In genomic region chr6:63526931-63527330, GRCh38 we compare ENCODE assay signal across 15 cellular contexts. TPM values are rescaled to one million over a fixed set of nuclear protein-coding genes. Genes with fewer than 3 reads are reported as not detected.
DNase-seq lines count a peak whose midpoint lies in the region; ATAC-seq, FAIRE-seq and TF ChIP-seq lines count a peak whose summit lies in the region.
"Had no signal": no experiment of that assay in that cellular context is flagged by ENCODE, and none has a peak within 500 bp of the region (broad histone marks: within the 10 kb centered on the region; RNA-seq: fewer than 3 reads in every experiment).

No MANE protein-coding gene starts in this region.

- TF ChIP-seq POLR2A in gastrocnemius medialis (IDR thresholded peaks at IDR 0.05) (no peak), lower leg skin (IDR thresholded peaks at IDR 0.05) (no peak)

- H3K9ac ChIP-seq in GM23248: peak overlapping the region; percentile 47
- no peak overlapping the region for H3K9ac ChIP-seq in astrocyte (ENCODE audit: low read length)

- peak overlapping the region; percentile 98 for H3K27ac Mint-ChIP-seq in astrocyte (ENCODE audit: unreplicated experiment)

- H3K27ac ChIP-seq in GM23248 (peak overlapping the region; percentile 64), astrocyte (ENCODE audit: low read depth, low read length) (peak overlapping the region; percentile 2), hepatocyte (peak overlapping the region; percentile 78), gastrocnemius medialis (peak overlapping the region; percentile 69 to 85 (median 82))
- H3K27ac ChIP-seq: C4-2B, RWPE1, SJSA1 had no signal

- H3K4me2 ChIP-seq in GM23248 (ENCODE audit: unreplicated experiment) (peak overlapping the region; percentile 19), astrocyte (ENCODE audit: low read length) (no peak overlapping the region), hepatocyte (no peak overlapping the region)

- H3K4me1 ChIP-seq in GM23248 (ENCODE audit: insufficient read depth) (peaks cover 22% of the 10 kb centered on the region), astrocyte (ENCODE audit: insufficient read depth, low read length) (peaks cover 9% of the 10 kb centered on the region), hepatocyte (ENCODE audit: insufficient read depth) (peaks cover 19% of the 10 kb centered on the region), gastrocnemius medialis (peaks cover 10 to 19% of the 10 kb centered on the region in 2 donors)
- H3K4me1 ChIP-seq: SJSA1 had no signal

- no peak for TF ChIP-seq CTCF in astrocyte (IDR thresholded peaks at IDR 0.05; ENCODE audit: insufficient read depth, low read depth, low read length)
- TF ChIP-seq CTCF in hepatocyte (IDR thresholded peaks at IDR 0.05; ENCODE audit: poor library complexity): no peak
- no peak for TF ChIP-seq CTCF in gastrocnemius medialis (IDR thresholded peaks at IDR 0.05 in 4 of 5, conservative IDR thresholded peaks at IDR 0.05 in 1 of 5)
- no peak for TF ChIP-seq CTCF in lower leg skin (IDR thresholded peaks at IDR 0.05)

- H3K9me3 ChIP-seq in GM23248 (ENCODE audit: low read depth): no peaks in the 10 kb centered on the region
- H3K9me3 ChIP-seq in astrocyte (ENCODE audit: insufficient read depth, low read depth, low read length): no peaks in the 10 kb centered on the region
- no peaks in the 10 kb centered on the region for H3K9me3 ChIP-seq in hepatocyte (ENCODE audit: low read depth)
- H3K9me3 ChIP-seq in gastrocnemius medialis: no peaks in the 10 kb centered on the region
- H3K9me3 ChIP-seq: SJSA1 had no signal

- H3K4me3 Mint-ChIP-seq in astrocyte (ENCODE audit: unreplicated experiment): no peak overlapping the region

- in situ Hi-C loops in GM23248 (cut with MboI) (no loop called here), gastrocnemius medialis (cut with MboI; ENCODE audit: low sequenced_read_pairs in 4 of 4) (no loop called here)

- H3K36me3 ChIP-seq in GM23248 (ENCODE audit: low read depth) (no peaks in the 10 kb centered on the region), astrocyte (ENCODE audit: insufficient read depth, low read length) (no peaks in the 10 kb centered on the region), hepatocyte (replicated peaks; ENCODE audit: insufficient read depth, low read depth) (no peaks in the 10 kb centered on the region), gastrocnemius medialis (no peaks in the 10 kb centered on the region)
- H3K36me3 ChIP-seq: SJSA1 had no signal

- H2AFZ ChIP-seq in GM23248 (no peak overlapping the region), astrocyte (ENCODE audit: low read depth, low read length) (no peak overlapping the region), hepatocyte (no peak overlapping the region)

- no peak for ATAC-seq in gastrocnemius medialis
- ATAC-seq: K562 had no signal

- H3K79me2 ChIP-seq in GM23248 (ENCODE audit: insufficient read depth) (no peaks in the 10 kb centered on the region), astrocyte (ENCODE audit: insufficient read depth, low read length) (no peaks in the 10 kb centered on the region), hepatocyte (peaks cover 10% of the 10 kb centered on the region)

- no peaks in the 10 kb centered on the region for H3K27me3 Mint-ChIP-seq in astrocyte (ENCODE audit: low read depth, unreplicated experiment)

- FAIRE-seq in astrocyte (lab: Jason Lieb, UNC): no peak
- FAIRE-seq: K562 had no signal

- H3K4me1 Mint-ChIP-seq in astrocyte (ENCODE audit: low read depth, unreplicated experiment): peaks cover 20% of the 10 kb centered on the region

- no peaks in the 10 kb centered on the region for H3K36me3 Mint-ChIP-seq in astrocyte (ENCODE audit: low read depth, unreplicated experiment)

- H3K4me3 ChIP-seq in GM23248 (no peak overlapping the region), astrocyte (ENCODE audit: insufficient read depth, low read depth, low read length) (no peak overlapping the region), hepatocyte (no peak overlapping the region), gastrocnemius medialis (no peak overlapping the region), lower leg skin (ENCODE audit: low read depth, poor library complexity, severe bottlenecking) (no peak overlapping the region)
- H3K4me3 ChIP-seq: K562, SJSA1 had no signal

- H3K9me2 ChIP-seq in GM23248 (ENCODE audit: insufficient read depth): no peaks in the 10 kb centered on the region
- no peaks in the 10 kb centered on the region for H3K9me2 ChIP-seq in hepatocyte (replicated peaks; ENCODE audit: insufficient read depth)

- intact Hi-C loops in gastrocnemius medialis (cut with DNase I; ENCODE audit: low total_unique reads) (loop anchor here (2.0 to 5.0 kb wide), 2 partner anchors 46 to 50 kb away; partner anchors contain the start of genes LOC128125822 and PTP4A1), lower leg skin (cut with DNase I; ENCODE audit: low total_unique reads) (no loop called here)

- H3K27me3 ChIP-seq in GM23248 (replicated peaks; ENCODE audit: insufficient read depth): no peaks in the 10 kb centered on the region
- H3K27me3 ChIP-seq in astrocyte (ENCODE audit: insufficient read depth, low read length): no peaks in the 10 kb centered on the region
- no peaks in the 10 kb centered on the region for H3K27me3 ChIP-seq in hepatocyte
- H3K27me3 ChIP-seq in gastrocnemius medialis: no peaks in the 10 kb centered on the region
- H3K27me3 ChIP-seq: SJSA1 had no signal

- no peaks in the 10 kb centered on the region for H3K9me3 Mint-ChIP-seq in astrocyte (ENCODE audit: unreplicated experiment)

- DNase-seq in GM23248 (no peak), astrocyte (ENCODE audit: low read depth) (no peak), hepatocyte (ENCODE audit: low spot score) (no peak), gastrocnemius medialis (no peak), lower leg skin (ENCODE audit: low spot score in 2 of 2) (no peak), EL (no peak), NCI-H510A treated with DMSO at 0.1 percent for 48 hours (lab: John Stamatoyannopoulos, UW) (no peak)
- DNase-seq: H7, MV-4-11, NCI-H1417, NCI-H187 treated with DMSO at 0.1 percent for 48 hours had no signal

- H4K20me1 ChIP-seq in GM23248 (ENCODE audit: insufficient read depth) (no peaks in the 10 kb centered on the region), astrocyte (ENCODE audit: insufficient read depth, low read length) (no peaks in the 10 kb centered on the region), hepatocyte (ENCODE audit: insufficient read depth, poor library complexity, severe bottlenecking) (no peaks in the 10 kb centered on the region)

- peaks cover 14% of the 10 kb centered on the region; the same call in 1 of the 2 replicates for H3F3A ChIP-seq in GM23248 (ENCODE audit: insufficient read depth)

RNA-seq across cellular contexts. Expression of gene PTP4A1, which starts 45.3 kb away (rescaled TPM):
- 24.9 and 31.4 TPM in 2 replicates for total RNA-seq in GM23248 (2014; rRNA removed; shearing (Covaris generic))
- polyA plus RNA-seq in GM23248 (2016; fragmentation: Nextera tagmentation; extraction: Ambion mirVana) (133 and 138 TPM in 2 replicates), hepatocyte (200 and 264 TPM in 2 replicates)
- total RNA-seq in astrocyte (136 and 143 TPM in 2 replicates), hepatocyte (127 and 213 TPM in 2 replicates), gastrocnemius medialis (100 to 1,000 TPM in 2 of 4 donors, 10 to 100 TPM in 2; 30.6 to 256 (median 90.8) TPM), lower leg skin (10 to 100 TPM; 12.8 to 58.1 (median 26.5) TPM)

Comparison
In these comparisons a context has a peak if more than half of its experiments do, and no peak if none do; other contexts are left out.
1. H3K27ac ChIP-seq: peak in every context shown above with its lines; median percentile 82 in gastrocnemius medialis; 78 in hepatocyte; 64 in GM23248; 2 in astrocyte.